In genomic region chr1:82411604-82412003, GRCh38 we compare ENCODE assay signal across 2 cellular contexts.
TF ChIP-seq lines count a peak whose summit lies in the region.

No MANE protein-coding gene starts in this region.

TF ChIP-seq in IMR-90, 13 proteins besides CTCF, POLR2A, EP300 and RAD21 (continued from another document):
- TF ChIP-seq USF2 (IDR thresholded peaks at IDR 0.05; ENCODE audit: low read depth, low read length) (no peak), MAFK (IDR thresholded peaks at IDR 0.05; ENCODE audit: low read depth, low read length) (peak; percentile 80)
TF ChIP-seq in IMR-90: peak in this region for 1.

TF ChIP-seq in K562, 482 proteins besides CTCF, POLR2A, EP300 and RAD21 (continued from another document):
- TF ChIP-seq, protein P1, sequence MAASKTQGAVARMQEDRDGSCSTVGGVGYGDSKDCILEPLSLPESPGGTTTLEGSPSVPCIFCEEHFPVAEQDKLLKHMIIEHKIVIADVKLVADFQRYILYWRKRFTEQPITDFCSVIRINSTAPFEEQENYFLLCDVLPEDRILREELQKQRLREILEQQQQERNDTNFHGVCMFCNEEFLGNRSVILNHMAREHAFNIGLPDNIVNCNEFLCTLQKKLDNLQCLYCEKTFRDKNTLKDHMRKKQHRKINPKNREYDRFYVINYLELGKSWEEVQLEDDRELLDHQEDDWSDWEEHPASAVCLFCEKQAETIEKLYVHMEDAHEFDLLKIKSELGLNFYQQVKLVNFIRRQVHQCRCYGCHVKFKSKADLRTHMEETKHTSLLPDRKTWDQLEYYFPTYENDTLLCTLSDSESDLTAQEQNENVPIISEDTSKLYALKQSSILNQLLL (CRISPR knock-in tag; IDR thresholded peaks at IDR 0.05; ENCODE audit: borderline replicate concordance): no peak
- peak; percentile 44; the same call in 1 of the 2 replicates for TF ChIP-seq MAFK (IDR thresholded peaks at IDR 0.05; ENCODE audit: low read length)
